Comparison of ENCODE assay signal across 27 cellular contexts in genomic region chr3:87026246-87026645, GRCh38. TPM values are rescaled to one million over a fixed set of nuclear protein-coding genes. Genes with fewer than 3 reads are reported as not detected.
"Had no signal": no experiment of that assay in that cellular context is flagged by ENCODE, and none has a peak within 500 bp of the region (broad histone marks: within the 10 kb centered on the region; RNA-seq: fewer than 3 reads in every experiment).

No MANE protein-coding gene starts in this region.

- H3K27me3 Mint-ChIP-seq: stimulated activated naive CD8-positive, alpha-beta T cell treated with anti-CD3 and anti-CD28 coated beads, Interleukin-15, Interleukin-2, amounts not matched to agents 100 ng/mL and 50 ng/mL, for 24 hours had no signal

- H3K36me3 ChIP-seq: left lung, lower lobe of right lung, ovary, prostate gland, spleen, suprapubic skin, thoracic aorta, tibial artery, upper lobe of left lung, vagina had no signal

- H3K27me3 ChIP-seq: left lung, ovary, spleen, suprapubic skin, tibial artery, upper lobe of left lung, vagina had no signal

- H3K36me3 Mint-ChIP-seq: immature natural killer cell; stimulated activated effector memory CD8-positive, alpha-beta T cell treated with anti-CD3 and anti-CD28 coated beads, Interleukin-12 subunit alpha, Interleukin-12 subunit beta, amount 100 ng/mL, for 72 hours had no signal

- ATAC-seq: left colon; left lung; lower lobe of right lung; naive thymus-derived CD8-positive, alpha-beta T cell; right cardiac atrium; sciatic nerve; stimulated activated effector memory CD8-positive, alpha-beta T cell treated with anti-CD3 and anti-CD28 coated beads, Interleukin-12 subunit alpha, Interleukin-12 subunit beta, amount 100 ng/mL, for 72 hours had no signal

- H3K27ac Mint-ChIP-seq: immature natural killer cell; naive thymus-derived CD8-positive, alpha-beta T cell; nephron; stimulated activated effector memory CD8-positive, alpha-beta T cell treated with anti-CD3 and anti-CD28 coated beads, Interleukin-12 subunit alpha, Interleukin-12 subunit beta, amount 100 ng/mL, for 72 hours; stimulated activated naive CD8-positive, alpha-beta T cell treated with anti-CD3 and anti-CD28 coated beads, Interleukin-15, Interleukin-2, amounts not matched to agents 100 ng/mL and 50 ng/mL, for 24 hours had no signal

- H3K27ac ChIP-seq: left lung, lower lobe of right lung, ovary, prostate gland, spleen, suprapubic skin, thoracic aorta, tibial artery, upper lobe of left lung, vagina had no signal

- H3K9me3 ChIP-seq: left lung, lower lobe of right lung, ovary, prostate gland, suprapubic skin, thoracic aorta, tibial artery, upper lobe of left lung, vagina had no signal

- DNase-seq: hypothalamus; immature natural killer cell; kidney; left colon; left lung; lower lobe of right lung; mammary epithelial cell; mesenchymal stem cell; naive thymus-derived CD8-positive, alpha-beta T cell; ovary; retina; right cardiac atrium; small intestine; spleen; stimulated activated CD4-positive, alpha-beta T cell treated with anti-CD3 and anti-CD28 coated beads, Interleukin-4, amount 100 ng/mL, for 24 hours; stimulated activated naive CD4-positive, alpha-beta T cell; tibial artery; upper lobe of left lung had no signal

- H3K4me3 Mint-ChIP-seq: immature natural killer cell; naive thymus-derived CD8-positive, alpha-beta T cell; nephron; neural crest cell; stimulated activated effector memory CD8-positive, alpha-beta T cell treated with anti-CD3 and anti-CD28 coated beads, Interleukin-12 subunit alpha, Interleukin-12 subunit beta, amount 100 ng/mL, for 72 hours; stimulated activated naive CD8-positive, alpha-beta T cell treated with anti-CD3 and anti-CD28 coated beads, Interleukin-15, Interleukin-2, amounts not matched to agents 100 ng/mL and 50 ng/mL, for 24 hours had no signal

- H3K4me3 ChIP-seq: left lung, lower lobe of right lung, ovary, prostate gland, spleen, suprapubic skin, thoracic aorta, tibial artery, upper lobe of left lung, vagina had no signal

- H3K4me1 ChIP-seq: left lung, lower lobe of right lung, prostate gland, spleen, suprapubic skin, tibial artery, upper lobe of left lung, vagina had no signal

- H3K4me1 Mint-ChIP-seq: immature natural killer cell; naive thymus-derived CD8-positive, alpha-beta T cell; nephron; neural crest cell; stimulated activated effector memory CD8-positive, alpha-beta T cell treated with anti-CD3 and anti-CD28 coated beads, Interleukin-12 subunit alpha, Interleukin-12 subunit beta, amount 100 ng/mL, for 72 hours had no signal

RNA-seq across cellular contexts. Expression of gene VGLL3, which starts 35.3 kb away (rescaled TPM):
- total RNA-seq: naive thymus-derived CD8-positive, alpha-beta T cell had no signal
- polyA plus RNA-seq: immature natural killer cell; naive thymus-derived CD8-positive, alpha-beta T cell had no signal
